Comparison of ENCODE assay signal across 1 cellular context in the genomic region with DNA sequence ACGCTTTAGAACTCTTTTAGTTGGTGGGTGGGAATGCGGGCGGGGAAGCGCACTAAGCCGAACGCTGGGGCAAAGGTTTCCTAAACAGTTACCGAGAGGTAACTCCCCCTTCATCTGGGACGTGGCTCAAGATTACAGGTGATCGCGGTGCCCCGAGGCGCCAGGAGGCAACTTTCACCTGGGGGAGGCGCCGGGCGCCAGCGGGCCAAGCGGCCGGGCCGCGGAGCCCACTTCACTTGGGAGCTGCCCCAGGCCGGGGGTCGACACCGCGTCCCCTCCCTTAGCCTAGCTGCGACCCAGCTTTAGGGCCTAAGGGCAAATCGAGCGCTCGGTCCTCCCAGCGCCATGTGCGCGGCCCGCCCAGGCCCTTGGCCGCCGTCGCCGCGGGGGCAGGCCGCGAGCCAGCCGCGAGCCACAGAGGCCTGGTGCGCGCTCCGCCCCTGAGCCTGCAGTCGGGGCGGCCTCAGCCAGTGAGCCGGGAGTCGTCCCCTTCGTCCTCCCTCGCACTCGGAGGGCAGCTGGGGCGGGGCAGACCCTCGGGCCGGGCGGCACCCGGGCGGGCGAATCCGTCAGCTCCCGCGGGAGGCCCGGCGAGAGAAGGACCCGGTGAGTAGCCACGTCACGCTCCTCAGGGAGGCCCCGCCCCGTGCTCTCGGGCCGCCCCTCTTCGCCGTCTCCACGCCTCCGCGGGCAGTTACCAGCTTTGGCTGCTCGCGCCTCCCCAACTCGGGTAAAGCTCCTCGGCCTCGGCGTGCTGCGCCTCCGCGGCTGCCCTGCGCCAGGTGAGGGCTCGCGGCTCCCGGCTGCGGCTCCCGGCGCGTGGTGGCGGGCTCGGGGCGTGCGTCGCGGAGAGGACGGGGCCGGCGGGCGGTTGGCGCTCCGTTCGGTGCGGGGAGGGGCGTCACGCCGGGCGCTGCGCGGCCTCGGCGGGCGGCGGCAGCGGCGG.
A peak's percentile ranks its signal among the peaks of the same experiment; 100 is the strongest.
TF ChIP-seq lines count a peak whose summit lies in the region.

Gene LARP1B, plus strand, starts transcription at position 693 of the 946 bp plus-strand sequence. CDS start 13,640 bp downstream, outside the sequence.

TF ChIP-seq in WTC11, 78 proteins besides CTCF, POLR2A, EP300 and RAD21 (continued from another document):
- TF ChIP-seq, protein P1, sequence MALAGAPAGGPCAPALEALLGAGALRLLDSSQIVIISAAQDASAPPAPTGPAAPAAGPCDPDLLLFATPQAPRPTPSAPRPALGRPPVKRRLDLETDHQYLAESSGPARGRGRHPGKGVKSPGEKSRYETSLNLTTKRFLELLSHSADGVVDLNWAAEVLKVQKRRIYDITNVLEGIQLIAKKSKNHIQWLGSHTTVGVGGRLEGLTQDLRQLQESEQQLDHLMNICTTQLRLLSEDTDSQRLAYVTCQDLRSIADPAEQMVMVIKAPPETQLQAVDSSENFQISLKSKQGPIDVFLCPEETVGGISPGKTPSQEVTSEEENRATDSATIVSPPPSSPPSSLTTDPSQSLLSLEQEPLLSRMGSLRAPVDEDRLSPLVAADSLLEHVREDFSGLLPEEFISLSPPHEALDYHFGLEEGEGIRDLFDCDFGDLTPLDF (CRISPR knock-in tag; IDR thresholded peaks at IDR 0.05), result peak; percentile 27; the same call in 1 of the 2 replicates
- TF ChIP-seq MYBL2 (CRISPR knock-in tag; IDR thresholded peaks at IDR 0.05) (peak; percentile 57; the same call in 1 of the 2 replicates), SP1 (CRISPR knock-in tag; conservative IDR thresholded peaks at IDR 0.05) (peak; percentile 44; the same call in 1 of the 2 replicates), RELA (CRISPR knock-in tag; IDR thresholded peaks at IDR 0.05; ENCODE audit: borderline replicate concordance) (peak; percentile 37; the same call in 1 of the 2 replicates), IRF1 (CRISPR knock-in tag; IDR thresholded peaks at IDR 0.05) (0 out of 2 replicates have a peak, but pooled peaks have one; percentile 25), TP53 (CRISPR knock-in tag; IDR thresholded peaks at IDR 0.05) (0 out of 2 replicates have a peak, but pooled peaks have one; percentile 17), NR1H2 (CRISPR knock-in tag; IDR thresholded peaks at IDR 0.05) (no peak), HMGA2 (CRISPR knock-in tag; IDR thresholded peaks at IDR 0.05) (no peak), KAT7 (CRISPR knock-in tag; IDR thresholded peaks at IDR 0.05; ENCODE audit: borderline replicate concordance) (no peak), FOXP4 (CRISPR knock-in tag; IDR thresholded peaks at IDR 0.05) (peak; percentile 54), NFE2L1 (CRISPR knock-in tag; IDR thresholded peaks at IDR 0.05) (no peak; the same call in 1 of the 2 replicates), CREM (CRISPR knock-in tag; IDR thresholded peaks at IDR 0.05) (peak; percentile 81; the same call in 1 of the 2 replicates), NR2C2 (CRISPR knock-in tag; IDR thresholded peaks at IDR 0.05) (peak; percentile 27; the same call in 1 of the 2 replicates), ZBTB43 (CRISPR knock-in tag; IDR thresholded peaks at IDR 0.05) (no peak), TEAD4 (CRISPR knock-in tag; IDR thresholded peaks at IDR 0.05) (no peak; the same call in 1 of the 2 replicates), CDX4 (CRISPR knock-in tag; IDR thresholded peaks at IDR 0.05; ENCODE audit: borderline replicate concordance) (no peak), E2F5 (CRISPR knock-in tag; IDR thresholded peaks at IDR 0.05) (peak; percentile 88), ZBTB21 (CRISPR knock-in tag; IDR thresholded peaks at IDR 0.05; ENCODE audit: borderline replicate concordance) (0 out of 2 replicates have a peak, but pooled peaks have one; percentile 76), ELF4 (CRISPR knock-in tag; IDR thresholded peaks at IDR 0.05; ENCODE audit: low read depth) (peak; percentile 81; the same call in 1 of the 2 replicates)
- TF ChIP-seq, protein P2, sequence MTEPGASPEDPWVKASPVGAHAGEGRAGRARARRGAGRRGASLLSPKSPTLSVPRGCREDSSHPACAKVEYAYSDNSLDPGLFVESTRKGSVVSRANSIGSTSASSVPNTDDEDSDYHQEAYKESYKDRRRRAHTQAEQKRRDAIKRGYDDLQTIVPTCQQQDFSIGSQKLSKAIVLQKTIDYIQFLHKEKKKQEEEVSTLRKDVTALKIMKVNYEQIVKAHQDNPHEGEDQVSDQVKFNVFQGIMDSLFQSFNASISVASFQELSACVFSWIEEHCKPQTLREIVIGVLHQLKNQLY (CRISPR knock-in tag; IDR thresholded peaks at IDR 0.05), result no peak; the same call in 1 of the 2 replicates
- TF ChIP-seq, protein P3, sequence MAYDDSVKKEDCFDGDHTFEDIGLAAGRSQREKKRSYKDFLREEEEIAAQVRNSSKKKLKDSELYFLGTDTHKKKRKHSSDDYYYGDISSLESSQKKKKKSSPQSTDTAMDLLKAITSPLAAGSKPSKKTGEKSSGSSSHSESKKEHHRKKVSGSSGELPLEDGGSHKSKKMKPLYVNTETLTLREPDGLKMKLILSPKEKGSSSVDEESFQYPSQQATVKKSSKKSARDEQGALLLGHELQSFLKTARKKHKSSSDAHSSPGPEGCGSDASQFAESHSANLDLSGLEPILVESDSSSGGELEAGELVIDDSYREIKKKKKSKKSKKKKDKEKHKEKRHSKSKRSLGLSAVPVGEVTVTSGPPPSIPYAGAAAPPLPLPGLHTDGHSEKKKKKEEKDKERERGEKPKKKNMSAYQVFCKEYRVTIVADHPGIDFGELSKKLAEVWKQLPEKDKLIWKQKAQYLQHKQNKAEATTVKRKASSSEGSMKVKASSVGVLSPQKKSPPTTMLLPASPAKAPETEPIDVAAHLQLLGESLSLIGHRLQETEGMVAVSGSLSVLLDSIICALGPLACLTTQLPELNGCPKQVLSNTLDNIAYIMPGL (CRISPR knock-in tag; IDR thresholded peaks at IDR 0.05), result peak; percentile 14; the same call in 1 of the 2 replicates
TF ChIP-seq in WTC11: peak in this region for 30.
